27 cellular contexts compared by ENCODE assay signal in the genomic region with DNA sequence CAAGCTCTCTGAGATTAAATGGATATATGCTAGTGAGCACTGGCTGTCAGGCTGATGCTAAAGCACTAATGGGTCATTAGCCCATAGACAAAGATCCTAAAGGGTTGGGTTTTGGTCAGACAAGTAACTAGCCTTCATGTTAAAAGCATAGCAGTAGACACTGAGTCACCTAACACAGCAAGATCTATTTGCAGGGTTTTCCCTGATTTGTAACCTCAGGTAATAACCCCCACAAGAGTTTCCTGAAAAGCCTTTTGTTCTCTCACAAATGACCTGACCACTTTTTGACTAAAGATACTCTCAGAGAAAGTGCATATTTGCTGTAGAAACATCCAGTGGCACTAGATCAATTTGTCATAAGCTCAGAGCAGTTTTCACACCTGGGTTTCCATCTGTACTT.
"Had no signal": no experiment of that assay in that cellular context is flagged by ENCODE, and none has a peak within 500 bp of the region (broad histone marks: within the 10 kb centered on the region; RNA-seq: fewer than 3 reads in every experiment).

No MANE protein-coding gene starts in this region.

- DNase-seq: hippocampal formation; kidney; left ventricle myocardium inferior; midbrain; mucosa of descending colon; naive thymus-derived CD4-positive, alpha-beta T cell; ovary; retina; right cardiac atrium; stimulated activated CD4-positive, alpha-beta T cell treated with anti-CD3 and anti-CD28 coated beads, Interleukin-12 subunit alpha, Interleukin-12 subunit beta, amount 100 ng/mL, for 4 hours; stimulated activated CD4-positive, alpha-beta T cell treated with anti-CD3 and anti-CD28 coated beads, Interleukin-15, amount 100 ng/mL, for 24 hours; stimulated activated CD4-positive, alpha-beta T cell treated with anti-CD3 and anti-CD28 coated beads, Interleukin-2, amount 100 ng/mL, for 24 hours; stimulated activated CD4-positive, alpha-beta T cell treated with anti-CD3 and anti-CD28 coated beads, Interleukin-4, amount 100 ng/mL, for 1 hour; stimulated activated naive B cell treated with anti-CD40 and anti-IgM and Interleukin-4, amounts not matched to agents 10 μg/mL and 1 μg/mL and 100 μg/mL, for 72 hours; stimulated activated naive CD8-positive, alpha-beta T cell treated with anti-CD3 and anti-CD28 coated beads, Interleukin-15, Interleukin-2, amounts not matched to agents 100 U/mL and 50 U/mL, for 24 hours; stomach; testis; thyroid gland; transverse colon; upper lobe of left lung had no signal

- ATAC-seq: mucosa of descending colon; naive thymus-derived CD4-positive, alpha-beta T cell; natural killer cell treated with Interleukin-12 subunit alpha and Interleukin-12 subunit beta and Interleukin-15 and Interleukin-18, amount 100 ng/mL, for 72 hours; right cardiac atrium; sciatic nerve; stimulated activated naive B cell treated with anti-CD40 and anti-IgM and Interleukin-4, amounts not matched to agents 10 μg/mL and 1 μg/mL and 100 μg/mL, for 72 hours; stimulated activated naive CD8-positive, alpha-beta T cell treated with anti-CD3 and anti-CD28 coated beads, Interleukin-15, Interleukin-2, amounts not matched to agents 100 U/mL and 50 U/mL, for 24 hours had no signal

- H3K4me3 Mint-ChIP-seq: memory B cell; naive thymus-derived CD4-positive, alpha-beta T cell; natural killer cell treated with Interleukin-12 subunit alpha and Interleukin-12 subunit beta and Interleukin-15 and Interleukin-18, amount 100 ng/mL, for 72 hours; stimulated activated naive B cell treated with anti-CD40 and anti-IgM and Interleukin-4, amounts not matched to agents 10 μg/mL and 1 μg/mL and 100 μg/mL, for 72 hours had no signal

- H3K36me3 ChIP-seq: left ventricle myocardium inferior, ovary, stomach, thyroid gland, transverse colon, upper lobe of left lung, vagina had no signal

- H3K9me3 ChIP-seq: left ventricle myocardium inferior, mucosa of descending colon, ovary, stomach, testis, thyroid gland, transverse colon, upper lobe of left lung, vagina had no signal

- H3K4me1 ChIP-seq: left ventricle myocardium inferior, stomach, testis, thyroid gland, transverse colon, upper lobe of left lung, vagina had no signal

- H3K4me3 ChIP-seq: left ventricle myocardium inferior, lung, mucosa of descending colon, ovary, skin epidermis, stomach, testis, thyroid gland, transverse colon, upper lobe of left lung, vagina had no signal

- H3K36me3 Mint-ChIP-seq: memory B cell; naive thymus-derived CD4-positive, alpha-beta T cell; natural killer cell treated with Interleukin-12 subunit alpha and Interleukin-12 subunit beta and Interleukin-15 and Interleukin-18, amount 100 ng/mL, for 72 hours; stimulated activated naive B cell treated with anti-CD40 and anti-IgM and Interleukin-4, amounts not matched to agents 10 μg/mL and 1 μg/mL and 100 μg/mL, for 72 hours had no signal

- H3K9me3 Mint-ChIP-seq: memory B cell; natural killer cell treated with Interleukin-12 subunit alpha and Interleukin-12 subunit beta and Interleukin-15 and Interleukin-18, amount 100 ng/mL, for 72 hours; stimulated activated naive B cell treated with anti-CD40 and anti-IgM and Interleukin-4, amounts not matched to agents 10 μg/mL and 1 μg/mL and 100 μg/mL, for 72 hours had no signal

- H3K27ac Mint-ChIP-seq: memory B cell; naive thymus-derived CD4-positive, alpha-beta T cell; natural killer cell treated with Interleukin-12 subunit alpha and Interleukin-12 subunit beta and Interleukin-15 and Interleukin-18, amount 100 ng/mL, for 72 hours; progenitor cell of endocrine pancreas; stimulated activated naive B cell treated with anti-CD40 and anti-IgM and Interleukin-4, amounts not matched to agents 10 μg/mL and 1 μg/mL and 100 μg/mL, for 72 hours had no signal

- H3K27me3 ChIP-seq: ovary, stomach, testis, thyroid gland, transverse colon, upper lobe of left lung, vagina had no signal

- FAIRE-seq: kidney had no signal

- H3K4me1 Mint-ChIP-seq: memory B cell; naive thymus-derived CD4-positive, alpha-beta T cell; stimulated activated naive B cell treated with anti-CD40 and anti-IgM and Interleukin-4, amounts not matched to agents 10 μg/mL and 1 μg/mL and 100 μg/mL, for 72 hours had no signal

- H3K27me3 Mint-ChIP-seq: memory B cell; naive thymus-derived CD4-positive, alpha-beta T cell; natural killer cell treated with Interleukin-12 subunit alpha and Interleukin-12 subunit beta and Interleukin-15 and Interleukin-18, amount 100 ng/mL, for 72 hours; progenitor cell of endocrine pancreas; stimulated activated naive B cell treated with anti-CD40 and anti-IgM and Interleukin-4, amounts not matched to agents 10 μg/mL and 1 μg/mL and 100 μg/mL, for 72 hours had no signal

- H3K27ac ChIP-seq: left ventricle myocardium inferior, ovary, skin epidermis, stomach, testis, thyroid gland, transverse colon, upper lobe of left lung, vagina had no signal
